In the genomic region with DNA sequence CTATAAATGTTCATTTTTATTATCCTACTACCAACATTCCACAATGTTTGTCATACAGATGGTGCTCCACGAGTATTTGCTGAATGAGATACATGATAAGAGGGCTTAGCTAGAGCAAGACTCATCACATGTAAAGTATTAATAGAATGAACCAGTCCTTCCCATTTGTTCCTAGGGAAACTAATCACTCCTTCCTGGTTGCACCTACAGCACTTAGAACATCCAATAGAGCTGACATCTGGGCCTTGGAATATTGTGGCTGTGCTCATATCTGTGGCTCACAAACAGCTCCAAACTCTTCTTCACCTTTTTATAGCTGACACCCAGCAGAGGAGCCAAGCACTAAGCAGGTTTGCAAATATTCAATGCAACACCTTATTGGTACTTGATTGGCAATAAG, we compare ENCODE assay signal across 34 cellular contexts.
"Had no signal": no experiment of that assay in that cellular context is flagged by ENCODE, and none has a peak within 500 bp of the region (broad histone marks: within the 10 kb centered on the region; RNA-seq: fewer than 3 reads in every experiment).

No MANE protein-coding gene starts in this region.

- H3K27ac ChIP-seq: neutrophil, ovary, parathyroid adenoma, psoas muscle, right lobe of liver, sigmoid colon, skin epidermis, spleen, suprapubic skin, testis, tibial artery, transverse colon, upper lobe of right lung, vagina had no signal

- H3K4me1 Mint-ChIP-seq: naive thymus-derived CD8-positive, alpha-beta T cell; nephron progenitor cell; neural crest cell; stimulated activated memory B cell treated with anti-CD40 and anti-IgM and Interleukin-4, amounts not matched to agents 10 μg/mL and 1 μg/mL and 100 μg/mL, for 72 hours; stimulated activated naive CD8-positive, alpha-beta T cell treated with anti-CD3 and anti-CD28 coated beads, Interleukin-15, amount 100 ng/mL, for 72 hours had no signal

- DNase-seq: naive thymus-derived CD8-positive, alpha-beta T cell; nephron progenitor cell; nucleus accumbens; ovary; posterior cingulate gyrus; psoas muscle; right cardiac atrium; right lobe of liver; sigmoid colon; spleen; stimulated activated CD4-positive, alpha-beta T cell treated with anti-CD3 and anti-CD28 coated beads, Interleukin-12 subunit alpha, Interleukin-12 subunit beta, amount 100 ng/mL, for 4 hours; stimulated activated CD4-positive, alpha-beta T cell treated with anti-CD3 and anti-CD28 coated beads, Interleukin-1b, Interleukin-23, amount 100 ng/mL, for 48 hours; stimulated activated CD4-positive, alpha-beta T cell treated with anti-CD3 and anti-CD28 coated beads, Interleukin-4, amount 100 ng/mL, for 1 hour; stimulated activated CD4-positive, alpha-beta T cell treated with anti-CD3 and anti-CD28 coated beads, Interleukin-4, amount 100 ng/mL, for 4 hours; stimulated activated CD8-positive, alpha-beta memory T cell treated with anti-CD3 and anti-CD28 coated beads, Interleukin-4, amount 100 ng/mL, for 48 hours; stimulated activated naive CD4-positive, alpha-beta T cell; stimulated activated naive CD8-positive, alpha-beta T cell treated with anti-CD3 and anti-CD28 coated beads, Interleukin-15, amount 100 ng/mL, for 72 hours; stimulated activated naive CD8-positive, alpha-beta T cell treated with anti-CD3 and anti-CD28 coated beads, Interleukin-15, Interleukin-2, amounts not matched to agents 100 U/mL and 50 U/mL, for 24 hours; substantia nigra; testis; tibial artery; transverse colon; upper lobe of right lung had no signal

- H3K27ac Mint-ChIP-seq: naive thymus-derived CD8-positive, alpha-beta T cell; natural killer cell treated with Interleukin-12 subunit alpha and Interleukin-12 subunit beta and Interleukin-15 and Interleukin-18, amount 100 ng/mL, for 72 hours; nephron progenitor cell; progenitor cell of endocrine pancreas; stimulated activated memory B cell treated with anti-CD40 and anti-IgM and Interleukin-4, amounts not matched to agents 10 μg/mL and 1 μg/mL and 100 μg/mL, for 72 hours; stimulated activated naive CD8-positive, alpha-beta T cell treated with anti-CD3 and anti-CD28 coated beads, Interleukin-15, amount 100 ng/mL, for 72 hours; type B pancreatic cell had no signal

- H3K9me3 ChIP-seq: neutrophil, ovary, psoas muscle, right lobe of liver, sigmoid colon, suprapubic skin, testis, upper lobe of right lung, vagina had no signal

- ATAC-seq: naive thymus-derived CD8-positive, alpha-beta T cell; natural killer cell treated with Interleukin-12 subunit alpha and Interleukin-12 subunit beta and Interleukin-15 and Interleukin-18, amount 100 ng/mL, for 72 hours; psoas muscle; right cardiac atrium; right lobe of liver; stimulated activated memory B cell treated with anti-CD40 and anti-IgM and Interleukin-4, amounts not matched to agents 10 μg/mL and 1 μg/mL and 100 μg/mL, for 72 hours; stimulated activated naive CD8-positive, alpha-beta T cell treated with anti-CD3 and anti-CD28 coated beads, Interleukin-15, amount 100 ng/mL, for 72 hours; stimulated activated naive CD8-positive, alpha-beta T cell treated with anti-CD3 and anti-CD28 coated beads, Interleukin-15, Interleukin-2, amounts not matched to agents 100 U/mL and 50 U/mL, for 24 hours; upper lobe of right lung had no signal

- H3K27me3 Mint-ChIP-seq: progenitor cell of endocrine pancreas, type B pancreatic cell had no signal

- H3K4me1 ChIP-seq: psoas muscle, right lobe of liver, spleen, suprapubic skin, testis, tibial artery, transverse colon, upper lobe of right lung, vagina had no signal

- H3K36me3 ChIP-seq: neutrophil, ovary, right lobe of liver, sigmoid colon, spleen, suprapubic skin, tibial artery, transverse colon, upper lobe of right lung, vagina had no signal

- H3K4me3 ChIP-seq: ovary, psoas muscle, right lobe of liver, sigmoid colon, skin epidermis, smooth muscle cell, spleen, suprapubic skin, testis, tibial artery, transverse colon, upper lobe of right lung, vagina had no signal

- H3K4me3 Mint-ChIP-seq: naive thymus-derived CD8-positive, alpha-beta T cell; natural killer cell treated with Interleukin-12 subunit alpha and Interleukin-12 subunit beta and Interleukin-15 and Interleukin-18, amount 100 ng/mL, for 72 hours; nephron progenitor cell; neural crest cell; stimulated activated memory B cell treated with anti-CD40 and anti-IgM and Interleukin-4, amounts not matched to agents 10 μg/mL and 1 μg/mL and 100 μg/mL, for 72 hours; stimulated activated naive CD8-positive, alpha-beta T cell treated with anti-CD3 and anti-CD28 coated beads, Interleukin-15, amount 100 ng/mL, for 72 hours; type B pancreatic cell had no signal

- H3K9ac ChIP-seq: parathyroid adenoma had no signal

- H3K4me2 ChIP-seq: smooth muscle cell had no signal

- H3K27me3 ChIP-seq: neutrophil, ovary, right lobe of liver, sigmoid colon, suprapubic skin, testis, tibial artery, transverse colon, upper lobe of right lung, vagina had no signal

- H2AFZ ChIP-seq: parathyroid adenoma had no signal
